ENCODE assay signal across 8 cellular contexts in genomic region chr1:9235123-9235513, GRCh38. TPM values are rescaled to one million over a fixed set of nuclear protein-coding genes. Genes with fewer than 3 reads are reported as not detected.
A peak's percentile ranks its signal among the peaks of the same experiment; 100 is the strongest.
DNase-seq lines count a peak whose midpoint lies in the region; ATAC-seq and TF ChIP-seq lines count a peak whose summit lies in the region.

No MANE protein-coding gene starts in this region.

- peak overlapping the region; percentile 87 for H3K27ac Mint-ChIP-seq in glutamatergic neuron (ENCODE audit: unreplicated experiment)

- H3K4me3 ChIP-seq in WI38 (ENCODE audit: low read depth, low read length) (peak overlapping the region; percentile 75), skeletal muscle cell (ENCODE audit: low read depth, low read length) (peak overlapping the region; percentile 70)

- DNase-seq in activated CD8-positive, alpha-beta memory T cell treated with anti-CD3 and anti-CD28 coated beads, Interleukin-2, amount 50 U/mL, for 48 hours: peak; percentile 62
- no peak for DNase-seq in activated CD8-positive, alpha-beta memory T cell treated with anti-CD3 and anti-CD28 coated beads for 24 hours
- DNase-seq in HT1080 (ENCODE audit: low read depth) (peak; percentile 30), glutamatergic neuron (peak; percentile 69), skeletal muscle cell (ENCODE audit: low read depth) (no peak), T1000 (lab: John Stamatoyannopoulos, UW) (no peak)

- H3K36me3 Mint-ChIP-seq in glutamatergic neuron (ENCODE audit: unreplicated experiment): no peaks in the 10 kb centered on the region

- peaks cover 5% of the 10 kb centered on the region for H3K4me1 Mint-ChIP-seq in glutamatergic neuron (ENCODE audit: low read depth, unreplicated experiment)

- peaks cover 6% of the 10 kb centered on the region for H3K27me3 Mint-ChIP-seq in glutamatergic neuron (ENCODE audit: unreplicated experiment)

- H3K4me3 Mint-ChIP-seq in glutamatergic neuron (ENCODE audit: unreplicated experiment): peak overlapping the region; percentile 88

- TF ChIP-seq CTCF in WI38 (IDR thresholded peaks at IDR 0.05; ENCODE audit: low read depth, low read length) (no peak), glutamatergic neuron (IDR thresholded peaks at IDR 0.05; ENCODE audit: partially characterized antibody, unreplicated experiment) (no peak)

- ATAC-seq in GM21619 (IDR thresholded peaks at IDR 0.05; ENCODE audit: unreplicated experiment): no peak

- H3K9me3 Mint-ChIP-seq in glutamatergic neuron (ENCODE audit: unreplicated experiment): no peaks in the 10 kb centered on the region

RNA-seq across cellular contexts. Expression of gene H6PD, which starts 0.5 kb away (rescaled TPM):
- 5.6 and 7.3 TPM in 2 replicates for total RNA-seq in HT1080 (2014; rRNA removed; shearing (Covaris generic))
- 16.8 and 18.5 TPM in 2 replicates for polyA plus RNA-seq in HT1080 (2015; cell fraction: cytosol; rRNA removed)
- 25.8 and 30.7 TPM in 2 replicates for polyA plus RNA-seq in HT1080 (2015; cell fraction: nucleus; rRNA removed)
- total RNA-seq in glutamatergic neuron (ENCODE audit: unreplicated experiment): 5.0 TPM

RNA-seq across cellular contexts. Expression of gene SPSB1, which starts 57.6 kb away (rescaled TPM):
- total RNA-seq in HT1080 (2014; rRNA removed; shearing (Covaris generic)): 14.4 and 18.3 TPM in 2 replicates
- 13.9 and 16.0 TPM in 2 replicates for polyA plus RNA-seq in HT1080 (2015; cell fraction: cytosol; rRNA removed)
- 7.8 and 13.6 TPM in 2 replicates for polyA plus RNA-seq in HT1080 (2015; cell fraction: nucleus; rRNA removed)
- 78.6 TPM for total RNA-seq in glutamatergic neuron (ENCODE audit: unreplicated experiment)

Comparison
In these comparisons a context has a peak if more than half of its experiments do, and no peak if none do; other contexts are left out.
1. DNase-seq: peak in activated CD8-positive, alpha-beta memory T cell treated with anti-CD3 and anti-CD28 coated beads, Interleukin-2, amount 50 U/mL, for 48 hours (single experiment), HT1080 (single experiment) and glutamatergic neuron (single experiment); none in activated CD8-positive, alpha-beta memory T cell treated with anti-CD3 and anti-CD28 coated beads for 24 hours (single experiment), skeletal muscle cell (single experiment) and T1000 (single experiment).